In genomic region chr1:920506-920905, GRCh38 we compare ENCODE assay signal across 11 cellular contexts. TPM values are rescaled to one million over a fixed set of nuclear protein-coding genes. Genes with fewer than 3 reads are reported as not detected.
DNase-seq lines count a peak whose midpoint lies in the region; ATAC-seq, FAIRE-seq and TF ChIP-seq lines count a peak whose summit lies in the region.
"Had no signal": no experiment of that assay in that cellular context is flagged by ENCODE, and none has a peak within 500 bp of the region (broad histone marks: within the 10 kb centered on the region; RNA-seq: fewer than 3 reads in every experiment).

No MANE protein-coding gene starts in this region.

- POLR2A ChIA-PET in GM12878 (lab: Charles Lee), result no interaction called here

- DNase-seq in COR-L47 (lab: John Stamatoyannopoulos, UW) (peak; percentile 62), Karpas-422 (no peak), GM12878 (ENCODE audit: low read depth, low spot score) (no peak), osteoblast (ENCODE audit: insufficient read length, low spot score, missing footprints) (no peak)
- DNase-seq: spleen had no signal

- TF ChIP-seq RAD21 in GM12878 (IDR thresholded peaks at IDR 0.05; ENCODE audit: insufficient read depth, low read depth, low read length), result no peak

- H3K27ac ChIP-seq in Karpas-422 (ENCODE audit: low read length), result no peak overlapping the region
- H3K27ac ChIP-seq in GM12878 (ENCODE audit: control insufficient read depth, insufficient read depth), result no peak overlapping the region
- H3K27ac ChIP-seq in osteoblast (ENCODE audit: low read depth, low read length), result no peak overlapping the region
- H3K27ac ChIP-seq: spleen had no signal

- CTCF ChIA-PET in GM12878 (lab: Yijun Ruan, JAX), result interaction anchor here (1.3 kb wide), 1 partner anchor 16 kb away, joined by 3 read pairs; no protein-coding TSS in a partner anchor

- TF ChIP-seq EP300 in GM12878 (IDR thresholded peaks at IDR 0.05; ENCODE audit: borderline replicate concordance in 1 of 2, control insufficient read depth in 1 of 2, low read depth in 2 of 2, low read length in 2 of 2), result no peak

- H3K4me3 ChIP-seq in Karpas-422 (ENCODE audit: low read length) (no peak overlapping the region), GM12878 (no peak overlapping the region), osteoblast (ENCODE audit: insufficient read depth, low read length) (no peak overlapping the region)

- TF ChIP-seq CTCF in GM12878 (IDR thresholded peaks at IDR 0.05 in 2 of 3, conservative IDR thresholded peaks at IDR 0.05 in 1 of 3; ENCODE audit: control insufficient read depth in 2 of 3, extremely low read depth in 1 of 3, insufficient read depth in 1 of 3, low read depth in 3 of 3, low read length in 3 of 3), result no peak
- TF ChIP-seq CTCF in osteoblast (IDR thresholded peaks at IDR 0.05; ENCODE audit: extremely low read depth, low read depth, low read length), result no peak

- H4K20me1 ChIP-seq in Karpas-422 (ENCODE audit: insufficient read depth, low read depth, low read length), result peaks cover 24% of the 10 kb centered on the region; the same call in 1 of the 2 replicates
- no peaks in the 10 kb centered on the region; the same call in none of the 2 replicates for H4K20me1 ChIP-seq in GM12878 (ENCODE audit: control insufficient read depth, insufficient read depth)
- peaks cover 23% of the 10 kb centered on the region for H4K20me1 ChIP-seq in osteoblast (ENCODE audit: insufficient read depth, low read length)

- no peak for FAIRE-seq in GM12878 (lab: Jason Lieb, UNC)

- H3K4me2 ChIP-seq in Karpas-422 (ENCODE audit: low read depth, low read length, poor library complexity, severe bottlenecking) (peak overlapping the region; percentile 50), GM12878 (ENCODE audit: control insufficient read depth, insufficient read depth) (no peak overlapping the region), osteoblast (ENCODE audit: insufficient read depth, low read length) (peak overlapping the region; percentile 54)

- H3K27me3 ChIP-seq in Karpas-422 (ENCODE audit: low read length), result no peaks in the 10 kb centered on the region
- peaks cover 9 to 16% of the 10 kb centered on the region in 2 experiments for H3K27me3 ChIP-seq in GM12878 (replicated peaks in 1 of 2; ENCODE audit: control insufficient read depth in 2 of 2, insufficient read depth in 2 of 2, low read length in 1 of 2)
- H3K27me3 ChIP-seq in osteoblast (ENCODE audit: insufficient read depth, low read length), result peaks cover 46% of the 10 kb centered on the region

- ATAC-seq in GM12878 (peak; percentile 6; the same call in 1 of the 3 replicates), GM21576 (IDR thresholded peaks at IDR 0.05; ENCODE audit: unreplicated experiment) (no peak), HG03565 (IDR thresholded peaks at IDR 0.05; ENCODE audit: unreplicated experiment) (no peak), HG03354 (IDR thresholded peaks at IDR 0.05; ENCODE audit: poor library complexity, severe bottlenecking, unreplicated experiment) (no peak)

- RAD21 ChIA-PET in GM12878 (lab: Charles Lee; ENCODE audit: unreplicated experiment), result no interaction called here

- H3K4me1 ChIP-seq in Karpas-422 (ENCODE audit: low read length) (peaks cover 15% of the 10 kb centered on the region), GM12878 (ENCODE audit: control insufficient read depth, insufficient read depth, low read length) (no peaks in the 10 kb centered on the region), osteoblast (ENCODE audit: insufficient read depth, low read length) (peaks cover 16% of the 10 kb centered on the region)

- no peak for TF ChIP-seq POLR2A in GM12878 (IDR thresholded peaks at IDR 0.05; ENCODE audit: low read depth, low read length)

- intact Hi-C loops in GM12878 (cut with micrococcal nuclease; ENCODE audit: unreplicated experiment), result no loop called here

- no peaks in the 10 kb centered on the region for H3K9me2 ChIP-seq in Karpas-422 (replicated peaks; ENCODE audit: insufficient read depth, low read length)

- in situ Hi-C loops in GM12878 (cut with MboI), result no loop called here

- no peaks in the 10 kb centered on the region for H3K36me3 ChIP-seq in Karpas-422 (ENCODE audit: insufficient read depth, low read length)
- H3K36me3 ChIP-seq in GM12878 (ENCODE audit: control insufficient read depth in 2 of 2, insufficient read depth in 2 of 2, low read length in 1 of 2), result no peaks in the 10 kb centered on the region
- H3K36me3 ChIP-seq in osteoblast (ENCODE audit: insufficient read depth, low read length), result no peaks in the 10 kb centered on the region
- H3K36me3 ChIP-seq: spleen had no signal

- no peaks in the 10 kb centered on the region for H3K9me3 ChIP-seq in Karpas-422 (ENCODE audit: low read length)
- H3K9me3 ChIP-seq in GM12878 (replicated peaks; ENCODE audit: control insufficient read depth, insufficient read depth, low read length), result no peaks in the 10 kb centered on the region
- H3K9me3 ChIP-seq in osteoblast (ENCODE audit: low read depth, low read length), result no peaks in the 10 kb centered on the region
- H3K9me3 ChIP-seq: spleen had no signal

- no peak overlapping the region for H3K9ac ChIP-seq in Karpas-422 (ENCODE audit: low read length)
- H3K9ac ChIP-seq in GM12878 (ENCODE audit: control insufficient read depth, insufficient read depth, low read length), result no peak overlapping the region

- H2AFZ ChIP-seq in Karpas-422 (ENCODE audit: low read length), result no peak overlapping the region
- no peak overlapping the region for H2AFZ ChIP-seq in GM12878 (ENCODE audit: control insufficient read depth, low read depth, low read length)
- no peak overlapping the region for H2AFZ ChIP-seq in osteoblast (ENCODE audit: low read length)

- no TSS peak for BruUV-seq in GM12878 (replicated peaks; lab: Mats Ljungman, UMichigan)

- H3K79me2 ChIP-seq in Karpas-422 (ENCODE audit: low read length) (no peaks in the 10 kb centered on the region), GM12878 (ENCODE audit: control insufficient read depth, insufficient read depth, low read length) (no peaks in the 10 kb centered on the region), osteoblast (ENCODE audit: insufficient read depth, low read length) (no peaks in the 10 kb centered on the region)

- SMC1A ChIA-PET in GM12878 (lab: Charles Lee; ENCODE audit: uncharacterized antibody, unreplicated experiment), result no interaction called here

- WGBS in GM12878 (ENCODE audit: insufficient coverage, insufficient replicate concordance, low lambda C conversion rate, missing lambda C conversion rate), result 11% methylated on average over 13 of the region's 13 CpGs

RNA-seq across cellular contexts. Expression of gene SAMD11, which starts 3.2 kb away (rescaled TPM):
- not detected in 2 replicates for total RNA-seq in Karpas-422 (2014; rRNA removed; shearing (Covaris generic); ENCODE audit: low replicate concordance)
- total RNA-seq in GM12878 (2013; cell fraction: nucleolus; rRNA removed), result not detected in 2 replicates
- not detected in 2 replicates for total RNA-seq in GM12878 (2014; rRNA removed)
- not detected in 2 replicates for total RNA-seq in GM12878 (2014; rRNA removed; fragmentation: Illumina TruSeq; extraction: Trizol)
- not detected in 2 replicates for total RNA-seq in GM12878 (2021)
- not detected for polyA plus RNA-seq in GM12878 (2011; ENCODE audit: low read depth)
- not detected in 2 replicates for polyA plus RNA-seq in GM12878 (2011; rRNA removed)
- polyA plus RNA-seq in GM12878 (2011; cell fraction: cytosol; rRNA removed), result 0.03 TPM in 1 of 2 replicates, not detected in the other
- 0.10 TPM in 1 of 2 replicates, not detected in the other for polyA plus RNA-seq in GM12878 (2011; cell fraction: nucleus; rRNA removed)
- polyA plus RNA-seq in GM12878 (2012), result 0.08 TPM in 1 of 2 replicates, not detected in the other
- not detected in 2 replicates for polyA plus RNA-seq in GM12878 (2014; fragmentation: Illumina TruSeq; extraction: Trizol)
- under 1 TPM in 1 of 2 experiments, not detected in 1; 0.04 TPM for polyA plus RNA-seq in GM12878 (2014; fragmentation: Nextera tagmentation; extraction: Ambion mirVana)
- 0.29 TPM in 1 of 2 replicates, not detected in the other for polyA plus RNA-seq in GM12878 (2014; rRNA removed)
- under 1 TPM; 0.09 to 0.31 TPM for polyA plus RNA-seq in GM12878 (2016; fragmentation: Nextera tagmentation; extraction: Ambion mirVana)
- polyA minus RNA-seq in GM12878 (2011; rRNA and poly(A)+ RNA removed), result not detected in 2 replicates
- polyA minus RNA-seq in GM12878 (2011; cell fraction: cytosol; rRNA and poly(A)+ RNA removed), result 4.3 and 4.5 TPM in 2 replicates
- polyA minus RNA-seq in GM12878 (2011; cell fraction: nucleus; rRNA and poly(A)+ RNA removed), result 0.19 and 0.24 TPM in 2 replicates
- total RNA-seq in osteoblast, result 7.7 and 8.3 TPM in 2 replicates

RNA-seq across cellular contexts. Expression of gene NOC2L, which starts 38.5 kb away (rescaled TPM):
- total RNA-seq in Karpas-422 (2014; rRNA removed; shearing (Covaris generic); ENCODE audit: low replicate concordance), result 32.5 and 63.5 TPM in 2 replicates
- total RNA-seq in GM12878 (2013; cell fraction: nucleolus; rRNA removed), result 45.4 and 56.2 TPM in 2 replicates
- total RNA-seq in GM12878 (2014; rRNA removed) (92.5 and 107 TPM in 2 replicates), GM12878 (2014; rRNA removed; fragmentation: Illumina TruSeq; extraction: Trizol) (44.7 and 52.5 TPM in 2 replicates), GM12878 (2021) (115 and 132 TPM in 2 replicates), osteoblast (47.7 and 47.8 TPM in 2 replicates)
- 20.8 TPM for polyA plus RNA-seq in GM12878 (2011; ENCODE audit: low read depth)
- polyA plus RNA-seq in GM12878 (2011; rRNA removed) (19.2 and 40.7 TPM in 2 replicates), GM12878 (2014; fragmentation: Illumina TruSeq; extraction: Trizol) (26.6 and 48.6 TPM in 2 replicates), GM12878 (2014; fragmentation: Nextera tagmentation; extraction: Ambion mirVana) (1 to 10 TPM; 1.3 to 4.6 TPM), GM12878 (2014; rRNA removed) (76.1 and 88.9 TPM in 2 replicates), GM12878 (2016; fragmentation: Nextera tagmentation; extraction: Ambion mirVana) (100 to 1,000 TPM; 154 to 171 TPM)
- polyA plus RNA-seq in GM12878 (2011; cell fraction: cytosol; rRNA removed), result 66.9 and 84.3 TPM in 2 replicates
- 106 and 173 TPM in 2 replicates for polyA plus RNA-seq in GM12878 (2011; cell fraction: nucleus; rRNA removed)
- 46.1 and 49.2 TPM in 2 replicates for polyA plus RNA-seq in GM12878 (2012)
- polyA minus RNA-seq in GM12878 (2011; rRNA and poly(A)+ RNA removed), result 52.2 and 87.7 TPM in 2 replicates
- 42.2 and 44.6 TPM in 2 replicates for polyA minus RNA-seq in GM12878 (2011; cell fraction: cytosol; rRNA and poly(A)+ RNA removed)
- 16.1 and 33.3 TPM in 2 replicates for polyA minus RNA-seq in GM12878 (2011; cell fraction: nucleus; rRNA and poly(A)+ RNA removed)

RNA-seq across cellular contexts. Expression of gene KLHL17, which starts 39.9 kb away (rescaled TPM):
- total RNA-seq in Karpas-422 (2014; rRNA removed; shearing (Covaris generic); ENCODE audit: low replicate concordance), result 13.9 and 21.2 TPM in 2 replicates
- 40.7 and 42.9 TPM in 2 replicates for total RNA-seq in GM12878 (2013; cell fraction: nucleolus; rRNA removed)
- total RNA-seq in GM12878 (2014; rRNA removed) (14.9 and 18.2 TPM in 2 replicates), GM12878 (2014; rRNA removed; fragmentation: Illumina TruSeq; extraction: Trizol) (3.6 and 4.0 TPM in 2 replicates), GM12878 (2021) (27.2 and 30.6 TPM in 2 replicates), osteoblast (5.4 and 6.2 TPM in 2 replicates)
- 5.1 TPM for polyA plus RNA-seq in GM12878 (2011; ENCODE audit: low read depth)
- polyA plus RNA-seq in GM12878 (2011; rRNA removed) (3.5 and 8.4 TPM in 2 replicates), GM12878 (2014; fragmentation: Illumina TruSeq; extraction: Trizol) (0.32 and 2.3 TPM in 2 replicates), GM12878 (2014; fragmentation: Nextera tagmentation; extraction: Ambion mirVana) (under 1 TPM; 0.03 to 0.35 TPM), GM12878 (2014; rRNA removed) (28.2 and 35.0 TPM in 2 replicates), GM12878 (2016; fragmentation: Nextera tagmentation; extraction: Ambion mirVana) (1 to 10 TPM; 1.3 to 6.6 TPM)
- 10.9 and 20.3 TPM in 2 replicates for polyA plus RNA-seq in GM12878 (2011; cell fraction: cytosol; rRNA removed)
- polyA plus RNA-seq in GM12878 (2011; cell fraction: nucleus; rRNA removed), result 410 and 507 TPM in 2 replicates
- 14.6 and 20.2 TPM in 2 replicates for polyA plus RNA-seq in GM12878 (2012)
- polyA minus RNA-seq in GM12878 (2011; rRNA and poly(A)+ RNA removed), result 3.4 and 6.7 TPM in 2 replicates
- polyA minus RNA-seq in GM12878 (2011; cell fraction: cytosol; rRNA and poly(A)+ RNA removed), result 2.9 and 4.7 TPM in 2 replicates
- polyA minus RNA-seq in GM12878 (2011; cell fraction: nucleus; rRNA and poly(A)+ RNA removed), result 30.2 and 35.6 TPM in 2 replicates

RNA-seq across cellular contexts. Expression of gene PLEKHN1, which starts 45.8 kb away (rescaled TPM):
- 0.72 TPM in 1 of 2 replicates, not detected in the other for total RNA-seq in Karpas-422 (2014; rRNA removed; shearing (Covaris generic); ENCODE audit: low replicate concordance)
- 0.29 and 0.39 TPM in 2 replicates for total RNA-seq in GM12878 (2013; cell fraction: nucleolus; rRNA removed)
- total RNA-seq in GM12878 (2014; rRNA removed) (0.22 and 0.23 TPM in 2 replicates), GM12878 (2014; rRNA removed; fragmentation: Illumina TruSeq; extraction: Trizol) (not detected in 2 replicates), GM12878 (2021) (0.26 and 0.43 TPM in 2 replicates), osteoblast (0.36 and 0.88 TPM in 2 replicates)
- polyA plus RNA-seq in GM12878 (2011; ENCODE audit: low read depth), result not detected
- polyA plus RNA-seq in GM12878 (2011; rRNA removed) (0.04 TPM in 1 of 2 replicates, not detected in the other), GM12878 (2014; fragmentation: Illumina TruSeq; extraction: Trizol) (not detected in 2 replicates), GM12878 (2014; fragmentation: Nextera tagmentation; extraction: Ambion mirVana) (not detected), GM12878 (2014; rRNA removed) (0.14 and 0.70 TPM in 2 replicates), GM12878 (2016; fragmentation: Nextera tagmentation; extraction: Ambion mirVana) (not detected)
- polyA plus RNA-seq in GM12878 (2011; cell fraction: cytosol; rRNA removed), result 0.01 and 0.05 TPM in 2 replicates
- 0.67 and 0.78 TPM in 2 replicates for polyA plus RNA-seq in GM12878 (2011; cell fraction: nucleus; rRNA removed)
- polyA plus RNA-seq in GM12878 (2012), result 0.24 and 0.51 TPM in 2 replicates
- not detected in 2 replicates for polyA minus RNA-seq in GM12878 (2011; rRNA and poly(A)+ RNA removed)
- not detected in 2 replicates for polyA minus RNA-seq in GM12878 (2011; cell fraction: cytosol; rRNA and poly(A)+ RNA removed)
- 0.29 and 0.48 TPM in 2 replicates for polyA minus RNA-seq in GM12878 (2011; cell fraction: nucleus; rRNA and poly(A)+ RNA removed)
- total RNA-seq: neural crest cell, Right ventricle myocardium inferior, temporal lobe had no signal
